14 cellular contexts compared by ENCODE assay signal in the genomic region with DNA sequence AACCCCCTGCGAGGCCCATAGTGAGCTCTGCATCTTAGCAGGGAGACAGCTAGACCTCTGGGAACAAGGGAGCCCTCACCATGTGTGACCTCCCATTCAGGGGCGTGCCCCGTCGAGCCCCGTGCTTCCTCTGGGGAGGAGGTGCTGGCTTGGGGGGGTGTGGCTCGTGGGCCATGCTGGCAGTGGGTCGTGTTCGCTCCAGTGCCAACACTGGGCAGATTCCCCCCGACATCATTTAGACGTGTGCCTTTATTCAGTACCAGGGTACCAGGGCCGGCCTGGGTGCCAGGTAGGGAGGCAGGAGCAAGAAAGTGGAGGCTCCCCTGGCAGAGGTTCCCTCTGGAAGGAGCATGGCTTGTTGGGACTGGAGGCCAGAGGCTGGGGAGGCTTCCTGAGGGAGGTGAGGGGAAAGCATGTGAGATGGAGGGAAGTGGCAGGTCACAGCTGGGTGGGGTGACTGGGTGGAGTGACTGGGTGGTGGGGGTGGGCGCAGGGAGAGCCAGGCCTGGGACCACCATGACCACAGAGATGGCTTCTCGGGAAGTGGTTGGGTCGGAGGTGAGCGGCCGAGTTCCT. TPM values are rescaled to one million over a fixed set of nuclear protein-coding genes. Genes with fewer than 3 reads are reported as not detected.
DNase-seq lines count a peak whose midpoint lies in the region; ATAC-seq, FAIRE-seq and TF ChIP-seq lines count a peak whose summit lies in the region.
"Had no signal": no experiment of that assay in that cellular context is flagged by ENCODE, and none has a peak within 500 bp of the region (broad histone marks: within the 10 kb centered on the region; RNA-seq: fewer than 3 reads in every experiment).

No MANE protein-coding gene starts in this region.

- H3K36me3 Mint-ChIP-seq in nephron progenitor cell (ENCODE audit: low read depth) = no peaks in the 10 kb centered on the region
- peaks cover 0 to 4% of the 10 kb centered on the region in 2 donors for H3K36me3 Mint-ChIP-seq in activated naive CD4-positive, alpha-beta T cell treated with anti-CD3 and anti-CD28 coated beads, Interleukin-2, amount 50 U/mL, for 72 hours
- H3K36me3 Mint-ChIP-seq: CD8-positive, alpha-beta memory T cell had no signal

- H3K27me3 ChIP-seq in RWPE2 (ENCODE audit: insufficient read depth, poor library complexity, severe bottlenecking) (no peaks in the 10 kb centered on the region), foreskin keratinocyte (peaks cover 16% of the 10 kb centered on the region)
- H3K27me3 ChIP-seq: uterus had no signal

- no peak overlapping the region for H3K4me3 ChIP-seq in A549
- H3K4me3 ChIP-seq in RWPE2 (ENCODE audit: severe bottlenecking) = no peak overlapping the region
- H3K4me3 ChIP-seq: uterus had no signal

- H3K27ac ChIP-seq in A549 = peak overlapping the region in 1 of 2 experiments; percentile 92; a peak in 3 of 6 replicates
- peak overlapping the region; percentile 49 for H3K27ac ChIP-seq in RWPE2 (ENCODE audit: poor library complexity, severe bottlenecking)
- H3K27ac ChIP-seq in foreskin keratinocyte = peak overlapping the region; percentile 79
- H3K27ac ChIP-seq: uterus had no signal

- H3K4me2 ChIP-seq in A549 = peak overlapping the region; percentile 92

- WGBS in A549 (ENCODE audit: missing lambda C conversion rate) = 61% methylated on average over 12 of the region's 16 CpGs

- H3K9me3 ChIP-seq in A549 = no peaks in the 10 kb centered on the region
- no peaks in the 10 kb centered on the region for H3K9me3 ChIP-seq in RWPE2 (ENCODE audit: severe bottlenecking)
- H3K9me3 ChIP-seq: uterus had no signal

- ATAC-seq in A549 (peak in 1 of 2 experiments; percentile 9; a peak in 3 of 6 replicates), RWPE2 (ENCODE audit: low read depth) (peak; percentile 4; the same call in 2 of the 3 replicates), foreskin keratinocyte (peak; percentile 40), GM18520 (IDR thresholded peaks at IDR 0.05; ENCODE audit: unreplicated experiment) (no peak)
- no peak for ATAC-seq in activated naive CD4-positive, alpha-beta T cell treated with anti-CD3 and anti-CD28 coated beads, Interleukin-2, amount 50 U/mL, for 72 hours
- ATAC-seq: stimulated activated naive CD8-positive, alpha-beta T cell treated with anti-CD3 and anti-CD28 coated beads, Interleukin-15, Interleukin-2, amounts not matched to agents 100 U/mL and 50 U/mL, for 24 hours had no signal

- no peak overlapping the region for H3K27ac Mint-ChIP-seq in nephron progenitor cell
- H3K27ac Mint-ChIP-seq in activated naive CD4-positive, alpha-beta T cell treated with anti-CD3 and anti-CD28 coated beads, Interleukin-2, amount 50 U/mL, for 72 hours = peak overlapping the region in 1 of 2 donors; percentile 10
- H3K27ac Mint-ChIP-seq: CD8-positive, alpha-beta memory T cell had no signal

- POLR2A ChIA-PET in A549 (lab: Yijun Ruan, JAX) = no interaction called here

- peaks cover 42% of the 10 kb centered on the region for H3K4me1 Mint-ChIP-seq in nephron progenitor cell

- no peak for TF ChIP-seq POLR2A in A549 (IDR thresholded peaks at IDR 0.05; ENCODE audit: low read length)

- TF ChIP-seq EP300 in A549 (IDR thresholded peaks at IDR 0.05) = no peak

- no peaks in the 10 kb centered on the region for H3K9me3 Mint-ChIP-seq in nephron progenitor cell
- no peaks in the 10 kb centered on the region for H3K9me3 Mint-ChIP-seq in activated naive CD4-positive, alpha-beta T cell treated with anti-CD3 and anti-CD28 coated beads, Interleukin-2, amount 50 U/mL, for 72 hours
- H3K9me3 Mint-ChIP-seq: CD8-positive, alpha-beta memory T cell had no signal

- TF ChIP-seq RAD21 in A549 (conservative IDR thresholded peaks at IDR 0.05 in 1 of 2, IDR thresholded peaks at IDR 0.05 in 1 of 2) = no peak

- FAIRE-seq in A549 (lab: Jason Lieb, UNC) = no peak

- DNase-seq in A549 (ENCODE audit: low read depth in 1 of 2, low spot score in 1 of 2) (no peak), RWPE2 (ENCODE audit: low spot score) (no peak), foreskin keratinocyte (no peak), nephron progenitor cell (no peak), amygdala (lab: John Stamatoyannopoulos, UW) (no peak)
- no peak for DNase-seq in effector CD4-positive, alpha-beta T cell
- DNase-seq in activated naive CD4-positive, alpha-beta T cell treated with anti-CD3 and anti-CD28 coated beads, Interleukin-2, amount 50 U/mL, for 72 hours (ENCODE audit: low spot score in 2 of 2) = no peak
- DNase-seq: activated CD4-positive, alpha-beta T cell treated with anti-CD3 and anti-CD28 coated beads for 48 hours; activated naive CD4-positive, alpha-beta T cell treated with anti-CD3 and anti-CD28 coated beads, Interleukin-2, amount 50 U/mL, for 16 hours; effector CD8-positive, alpha-beta T cell; stimulated activated naive CD8-positive, alpha-beta T cell treated with anti-CD3 and anti-CD28 coated beads, Interleukin-15, Interleukin-2, amounts not matched to agents 100 U/mL and 50 U/mL, for 24 hours; uterus had no signal

- peak overlapping the region; percentile 30 for H3K4me3 Mint-ChIP-seq in nephron progenitor cell

- H3K36me3 ChIP-seq in RWPE2 (ENCODE audit: low read depth) = peaks cover 4% of the 10 kb centered on the region; the same call in 1 of the 2 replicates
- H3K36me3 ChIP-seq: uterus had no signal

- CTCF ChIA-PET in A549 (lab: Yijun Ruan, JAX) = interaction anchor here (0.7 to 5.8 kb wide), 7 partner anchors 9 to 831 kb away, joined by 3 to 29 read pairs (median 4); partner anchors contain the start of gene GPC1

- peaks cover 19% of the 10 kb centered on the region for H3K27me3 Mint-ChIP-seq in nephron progenitor cell (ENCODE audit: low read depth, poor library complexity)

- TF ChIP-seq CTCF in A549 (IDR thresholded peaks at IDR 0.05) (no peak), RWPE2 (IDR thresholded peaks at IDR 0.05; ENCODE audit: poor library complexity, severe bottlenecking) (no peak), foreskin keratinocyte (conservative IDR thresholded peaks at IDR 0.05) (no peak), nephron progenitor cell (IDR thresholded peaks at IDR 0.05) (no peak)

- H3K4me1 ChIP-seq in A549 (peaks cover 57% of the 10 kb centered on the region), RWPE2 (ENCODE audit: insufficient read depth, poor library complexity, severe bottlenecking) (peaks cover 34% of the 10 kb centered on the region), foreskin keratinocyte (peaks cover 25% of the 10 kb centered on the region)

TF ChIP-seq in A549, 52 proteins besides CTCF, POLR2A, EP300 and RAD21:
- TF ChIP-seq MAX (IDR thresholded peaks at IDR 0.05) (0 out of 2 replicates have a peak, but pooled peaks have one; percentile 20), CHD4 (IDR thresholded peaks at IDR 0.05; ENCODE audit: borderline replicate concordance) (no peak), USF2 (IDR thresholded peaks at IDR 0.05) (no peak), CBX8 (IDR thresholded peaks at IDR 0.05) (no peak), CEBPB (IDR thresholded peaks at IDR 0.05) (no peak), SREBF2 (IDR thresholded peaks at IDR 0.05) (no peak), POLR2AphosphoS2 (conservative IDR thresholded peaks at IDR 0.05; ENCODE audit: low read length) (0 out of 2 replicates have a peak, but pooled peaks have one; percentile 3), FOXS1 (CRISPR knock-in tag; IDR thresholded peaks at IDR 0.05) (no peak)

RNA-seq across cellular contexts. Expression of gene GPC1, which starts 15.2 kb away (rescaled TPM):
- 19.8 and 22.7 TPM in 2 replicates for polyA plus RNA-seq in A549 (2011; rRNA removed)
- polyA plus RNA-seq in A549 (2012; cell fraction: cytosol; rRNA removed) = 75.3 and 114 TPM in 2 replicates
- 235 and 362 TPM in 2 replicates for polyA plus RNA-seq in A549 (2012; cell fraction: nucleus; rRNA removed)
- 93.5 to 107 TPM (median 97.7 TPM) in 3 replicates for polyA plus RNA-seq in A549 (2017; fragmentation: RNase III; extraction: RNeasy Plus Mini Kit Qiagen cat#74134 plus additional on column Dnase treatment)
- polyA minus RNA-seq in A549 (2011; rRNA and poly(A)+ RNA removed) = 19.8 and 36.6 TPM in 2 replicates
- 116 and 121 TPM in 2 replicates for total RNA-seq in foreskin keratinocyte
- 109 and 114 TPM in 2 replicates for polyA plus RNA-seq in foreskin keratinocyte
- total RNA-seq in activated naive CD4-positive, alpha-beta T cell treated with anti-CD3 and anti-CD28 coated beads, Interleukin-2, amount 50 U/mL, for 72 hours = 1 to 10 TPM; 1.6 to 5.5 TPM

Comparison
In these comparisons a context has a peak if more than half of its experiments do, and no peak if none do; other contexts are left out.
1. ATAC-seq: peak in RWPE2 (single experiment) and foreskin keratinocyte (single experiment); none in GM18520 (single experiment) and activated naive CD4-positive, alpha-beta T cell treated with anti-CD3 and anti-CD28 coated beads, Interleukin-2, amount 50 U/mL, for 72 hours (0 of 2).
2. RNA of gene GPC1, which starts 15.2 kb away (total RNA-seq): 116 to 121 TPM in foreskin keratinocyte; 1.6 to 5.5 TPM in activated naive CD4-positive, alpha-beta T cell treated with anti-CD3 and anti-CD28 coated beads, Interleukin-2, amount 50 U/mL, for 72 hours; every median in the first group is over 10 times any median in the second.